10 cellular contexts compared by ENCODE assay signal in the genomic region with DNA sequence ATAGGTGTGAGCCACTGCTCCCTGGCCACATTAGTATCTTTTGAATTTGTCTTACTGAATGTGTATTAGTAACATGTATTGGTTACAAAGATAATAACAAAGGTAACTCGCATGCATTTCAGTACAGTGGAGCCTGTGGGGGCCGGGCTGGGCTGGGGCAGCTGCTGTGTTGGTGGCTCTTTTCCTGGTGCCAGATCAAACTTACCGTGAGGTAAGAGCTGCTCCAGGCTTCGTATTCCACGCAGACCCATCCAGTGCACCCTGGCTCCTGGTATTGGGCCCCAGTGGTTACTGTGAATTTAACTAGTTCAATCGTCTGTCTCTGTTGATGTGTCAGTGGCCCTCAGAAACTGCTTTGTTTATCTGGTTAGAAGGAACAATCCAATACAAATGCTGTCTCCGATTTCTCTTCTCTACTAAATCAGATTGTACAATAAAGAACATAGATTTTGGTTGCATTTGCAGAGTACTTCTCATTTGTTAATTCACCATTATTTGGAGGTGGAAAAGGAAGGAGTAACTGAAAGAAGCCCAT. TPM values are rescaled to one million over a fixed set of nuclear protein-coding genes. Genes with fewer than 3 reads are reported as not detected.
DNase-seq lines count a peak whose midpoint lies in the region; ATAC-seq and TF ChIP-seq lines count a peak whose summit lies in the region.
"Had no signal": no experiment of that assay in that cellular context is flagged by ENCODE, and none has a peak within 500 bp of the region (broad histone marks: within the 10 kb centered on the region; RNA-seq: fewer than 3 reads in every experiment).

No MANE protein-coding gene starts in this region.

- H3K79me1 ChIP-seq in trophoblast cell (ENCODE audit: low read length) = no peaks in the 10 kb centered on the region

- H3K9ac ChIP-seq in endodermal cell (ENCODE audit: extremely low read depth, low read length, poor library complexity, severe bottlenecking) (no peak overlapping the region), trophoblast cell (ENCODE audit: low read length) (no peak overlapping the region), PC-3 (ENCODE audit: low read length) (no peak overlapping the region)

- H3K27ac Mint-ChIP-seq in GM23338 (peak overlapping the region; percentile 5; the same call in 1 of the 2 replicates), endodermal cell (peak overlapping the region; percentile 50)

- POLR2A ChIA-PET in PC-3 (lab: Charles Lee; ENCODE audit: unreplicated experiment) = no interaction called here

- no peak overlapping the region for H4K8ac ChIP-seq in trophoblast cell (ENCODE audit: low read depth, low read length)

- no peak for ATAC-seq in GM23338
- ATAC-seq in SK-N-SH treated with all-trans-retinoic acid at 6 μM for 48 hours = no peak
- no peak for ATAC-seq in PC-3
- ATAC-seq in GM19023 (IDR thresholded peaks at IDR 0.05; ENCODE audit: unreplicated experiment) = no peak

- H3K36me3 Mint-ChIP-seq in GM23338 (ENCODE audit: low read depth) (peaks cover 38% of the 10 kb centered on the region), endodermal cell (ENCODE audit: low read depth) (peaks cover 38% of the 10 kb centered on the region)

- no peak overlapping the region for H3K18ac ChIP-seq in trophoblast cell (ENCODE audit: low read length)

- H3K4me3 ChIP-seq in GM23338 (no peak overlapping the region), endodermal cell (ENCODE audit: low read length) (no peak overlapping the region), trophoblast cell (ENCODE audit: low read depth, low read length) (no peak overlapping the region), PC-3 (ENCODE audit: low read length) (no peak overlapping the region)

- H3K9me3 Mint-ChIP-seq in GM23338 (peaks cover 17% of the 10 kb centered on the region), endodermal cell (peaks cover 7% of the 10 kb centered on the region)

- no peak overlapping the region for H2AK5ac ChIP-seq in trophoblast cell (ENCODE audit: low read length)

- H3K27ac ChIP-seq in GM23338 (ENCODE audit: low read depth) (peak overlapping the region; percentile 60), endodermal cell (ENCODE audit: low read depth, low read length) (peak overlapping the region; percentile 51), trophoblast cell (ENCODE audit: low read depth, low read length) (no peak overlapping the region), PC-3 (ENCODE audit: low read length) (no peak overlapping the region)

- whole genome bisulfite sequencing in endodermal cell (ENCODE audit: insufficient coverage in 1 of 2, insufficient read length in 1 of 2), 2 experiments = 82 to 87% methylated on average over 3 to 7 of the region's 7 CpGs
- WGBS in trophoblast cell (ENCODE audit: extremely low coverage, insufficient coverage, insufficient read length) = no CpG with 5 or more reads among the region's 7 CpGs

- H3F3A ChIP-seq in GM23338 (replicated peaks; ENCODE audit: low read depth) (peaks cover 13% of the 10 kb centered on the region; the same call in 1 of the 2 replicates), PC-3 (ENCODE audit: low read length, unreplicated experiment) (no peaks in the 10 kb centered on the region)

- H3K79me2 ChIP-seq in GM23338 (replicated peaks; ENCODE audit: insufficient read depth) = peaks cover 100% of the 10 kb centered on the region
- H3K79me2 ChIP-seq in trophoblast cell (ENCODE audit: control insufficient read depth, insufficient read depth, low read length, poor library complexity) = peaks cover 48% of the 10 kb centered on the region
- H3K79me2 ChIP-seq in PC-3 (ENCODE audit: low read length) = peaks cover 100% of the 10 kb centered on the region

- H2AFZ ChIP-seq in GM23338 (no peak overlapping the region), trophoblast cell (ENCODE audit: insufficient read depth, low read length, poor library complexity) (no peak overlapping the region), PC-3 (ENCODE audit: low read length) (no peak overlapping the region)

- 0 out of 2 replicates have a peak, but pooled peaks cover 2% of the 10 kb centered on the region for H3K36me3 ChIP-seq in GM23338 (ENCODE audit: insufficient read depth)
- H3K36me3 ChIP-seq in endodermal cell (ENCODE audit: control insufficient read depth, insufficient read depth, low read length) = peaks cover 46% of the 10 kb centered on the region
- peaks cover 7 to 14% of the 10 kb centered on the region in 2 experiments for H3K36me3 ChIP-seq in trophoblast cell (ENCODE audit: control insufficient read depth in 1 of 2, insufficient read depth in 2 of 2, low read length in 2 of 2)
- no peaks in the 10 kb centered on the region for H3K36me3 ChIP-seq in PC-3 (ENCODE audit: low read depth, low read length)

- no peak overlapping the region for H3K23ac ChIP-seq in trophoblast cell (ENCODE audit: low read length)

- DNase-seq in GM23338 (ENCODE audit: low spot score) (no peak), NCI-H82 (lab: John Stamatoyannopoulos, UW) (peak; percentile 64), endodermal cell (no peak), trophoblast cell (no peak), HCEC 1CT (no peak), PC-3 (no peak)
- DNase-seq: hippocampal formation, NCI-H526 treated with DMSO at 0.1 percent for 48 hours had no signal

- no peak overlapping the region for H2BK12ac ChIP-seq in trophoblast cell (ENCODE audit: low read length)

- CTCF ChIA-PET in PC-3 (lab: Charles Lee) = no interaction called here

- H3K4me2 ChIP-seq in GM23338 (0 out of 2 replicates have a peak overlapping the region, but pooled peaks have one; percentile 70), trophoblast cell (ENCODE audit: low read length) (no peak overlapping the region), PC-3 (ENCODE audit: low read length) (no peak overlapping the region)

- H3K4me3 Mint-ChIP-seq in GM23338 (no peak overlapping the region; the same call in 2 of the 3 replicates), endodermal cell (no peak overlapping the region)

- H2BK5ac ChIP-seq in trophoblast cell (ENCODE audit: low read depth, low read length, poor library complexity) = no peak overlapping the region

- no peak overlapping the region for H3K14ac ChIP-seq in trophoblast cell (ENCODE audit: low read length)

- H3K27me3 ChIP-seq in GM23338 (ENCODE audit: insufficient read depth) (no peaks in the 10 kb centered on the region), endodermal cell (ENCODE audit: control insufficient read depth, insufficient read depth, low read length, poor library complexity, severe bottlenecking) (no peaks in the 10 kb centered on the region), trophoblast cell (ENCODE audit: insufficient read depth, low read length) (no peaks in the 10 kb centered on the region), PC-3 (ENCODE audit: low read length) (no peaks in the 10 kb centered on the region)

- H2BK120ac ChIP-seq in trophoblast cell (ENCODE audit: insufficient read depth, low read length, poor library complexity) = no peak overlapping the region

- H3K4me1 Mint-ChIP-seq in GM23338 (peaks cover 73% of the 10 kb centered on the region), endodermal cell (peaks cover 68% of the 10 kb centered on the region)

- TF ChIP-seq CTCF in GM23338 (conservative IDR thresholded peaks at IDR 0.05; ENCODE audit: low read depth in 2 of 2) (no peak), endodermal cell (conservative IDR thresholded peaks at IDR 0.05) (no peak), PC-3 (conservative IDR thresholded peaks at IDR 0.05; ENCODE audit: low read depth, low read length) (no peak)

- H4K20me1 ChIP-seq in GM23338 (replicated peaks; ENCODE audit: insufficient read depth) = peaks cover 74% of the 10 kb centered on the region
- H4K20me1 ChIP-seq in PC-3 (ENCODE audit: low read length) = peaks cover 75% of the 10 kb centered on the region

- H4K91ac ChIP-seq in trophoblast cell (ENCODE audit: low read depth, low read length) = no peak overlapping the region

- peak overlapping the region; percentile 96 for H3K4ac ChIP-seq in trophoblast cell (ENCODE audit: low read depth, low read length)

- peaks cover 17% of the 10 kb centered on the region for H3K27me3 Mint-ChIP-seq in GM23338 (ENCODE audit: insufficient read depth, low read depth, poor library complexity)
- no peaks in the 10 kb centered on the region for H3K27me3 Mint-ChIP-seq in endodermal cell (ENCODE audit: insufficient read depth)

- intact Hi-C loops in PC-3 (cut with micrococcal nuclease) = no loop called here

- H3K9me3 ChIP-seq in endodermal cell (ENCODE audit: control insufficient read depth, low read length) (peaks cover 13% of the 10 kb centered on the region), trophoblast cell (ENCODE audit: insufficient read depth, low read depth, low read length) (no peaks in the 10 kb centered on the region), PC-3 (ENCODE audit: low read length) (no peaks in the 10 kb centered on the region)

- no TSS peak for BruUV-seq in PC-3 (replicated peaks; lab: Mats Ljungman, UMichigan)

- no peak overlapping the region for H4K12ac ChIP-seq in trophoblast cell (ENCODE audit: low read depth, low read length)

- H3K4me1 ChIP-seq in GM23338 (ENCODE audit: insufficient read depth) (peaks cover 74% of the 10 kb centered on the region), endodermal cell (ENCODE audit: control insufficient read depth, insufficient read depth, low read length) (peaks cover 28% of the 10 kb centered on the region), trophoblast cell (ENCODE audit: control insufficient read depth in 1 of 2, insufficient read depth in 2 of 2, low read length in 2 of 2) (peaks cover 33 to 37% of the 10 kb centered on the region in 2 experiments), PC-3 (ENCODE audit: insufficient read depth, low read length) (no peaks in the 10 kb centered on the region)

- H3K9me2 ChIP-seq in GM23338 (ENCODE audit: insufficient read depth) (no peaks in the 10 kb centered on the region), PC-3 (replicated peaks; ENCODE audit: low read length) (no peaks in the 10 kb centered on the region)

TF ChIP-seq in GM23338, 12 proteins besides CTCF, POLR2A, EP300 and RAD21 (continues in another document):
- TF ChIP-seq EZH2phosphoT487 (IDR thresholded peaks at IDR 0.05; ENCODE audit: unreplicated experiment) (no peak), ZNF114 (CRISPR knock-in tag; IDR thresholded peaks at IDR 0.05) (no peak), EZH2 (IDR thresholded peaks at IDR 0.05; ENCODE audit: low read depth, unreplicated experiment) (no peak), JUNB (IDR thresholded peaks at IDR 0.05; ENCODE audit: unreplicated experiment) (no peak)

TF ChIP-seq in SK-N-SH treated with all-trans-retinoic acid at 6 μM for 48 hours, 23 proteins besides CTCF, POLR2A, EP300 and RAD21 (continues in another document):
- TF ChIP-seq TCF4 (CRISPR knock-in tag; IDR thresholded peaks at IDR 0.05; ENCODE audit: borderline replicate concordance) (no peak), ZFP3 (CRISPR knock-in tag; IDR thresholded peaks at IDR 0.05) (no peak), CSDC2 (CRISPR knock-in tag; IDR thresholded peaks at IDR 0.05) (no peak), ZNF70 (CRISPR knock-in tag; IDR thresholded peaks at IDR 0.05) (no peak)

RNA-seq across cellular contexts. Expression of a gene that starts 15.6 kb away (rescaled TPM):
- 171 and 193 TPM in 2 replicates for total RNA-seq in GM23338 (2014; rRNA removed; shearing (Covaris generic))
- 41.4 and 45.0 TPM in 2 replicates for polyA plus RNA-seq in GM23338 (2016; fragmentation: Nextera tagmentation; extraction: Ambion mirVana)
- total RNA-seq in endodermal cell (100 to 1,000 TPM; 309 to 334 TPM), PC-3 (2014; rRNA removed) (46.9 and 64.7 TPM in 2 replicates)
- 182 TPM for polyA plus RNA-seq in endodermal cell (2013, experiment 1 of 2)
- 205 TPM for polyA plus RNA-seq in endodermal cell (2013, experiment 2 of 2)
- 115 and 121 TPM in 2 replicates for polyA plus RNA-seq in trophoblast cell (2013)

Comparison
In these comparisons a context has a peak if more than half of its experiments do, and no peak if none do; other contexts are left out.
1. H3K27ac ChIP-seq: peak in GM23338 (single experiment) and endodermal cell (single experiment); none in trophoblast cell (single experiment) and PC-3 (single experiment).